ENCODE assay signal across 21 cellular contexts in the genomic region with DNA sequence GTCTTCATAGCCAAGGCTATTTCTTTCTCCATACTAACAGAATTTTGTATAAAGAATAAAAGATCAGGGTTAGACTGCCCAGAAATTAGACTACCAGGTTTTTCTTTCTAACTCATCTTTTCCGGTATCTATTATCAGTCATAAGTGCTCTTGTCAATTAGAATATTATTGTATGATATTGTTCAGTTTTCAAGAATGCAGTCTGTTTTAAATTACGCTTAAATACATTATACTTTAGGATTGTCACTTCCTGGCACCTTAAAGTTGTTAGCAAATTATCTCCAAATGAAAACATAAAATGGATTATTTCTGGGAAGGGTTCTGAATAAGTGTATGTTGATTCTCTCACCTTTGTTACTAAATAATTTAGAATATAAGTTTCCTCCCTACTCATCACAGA.
"Had no signal": no experiment of that assay in that cellular context is flagged by ENCODE, and none has a peak within 500 bp of the region (broad histone marks: within the 10 kb centered on the region; RNA-seq: fewer than 3 reads in every experiment).

No MANE protein-coding gene starts in this region.

- H3K36me3 Mint-ChIP-seq: naive thymus-derived CD4-positive, alpha-beta T cell; natural killer cell had no signal

- H3K27me3 ChIP-seq: esophagus squamous epithelium, gastrocnemius medialis, heart right ventricle, left lung had no signal

- H3K4me1 ChIP-seq: gastrocnemius medialis, heart right ventricle, left lung, lower lobe of right lung had no signal

- H3K36me3 ChIP-seq: esophagus squamous epithelium, gastrocnemius medialis, heart right ventricle, left lung, lower lobe of right lung had no signal

- DNase-seq: dorsolateral prefrontal cortex; effector CD4-positive, alpha-beta T cell; effector memory CD4-positive, alpha-beta T cell; erythroblast; esophagus squamous epithelium; foreskin fibroblast; foreskin melanocyte; gastrocnemius medialis; glutamatergic neuron; head of caudate nucleus; heart right ventricle; hippocampal formation; left cardiac atrium; left lung; left ventricle myocardium superior; lower lobe of right lung; mesenchymal stem cell; midbrain; naive thymus-derived CD4-positive, alpha-beta T cell; natural killer cell had no signal

- H3K4me3 Mint-ChIP-seq: naive thymus-derived CD4-positive, alpha-beta T cell; natural killer cell had no signal

- ATAC-seq: gastrocnemius medialis; heart right ventricle; left cardiac atrium; left lung; left ventricle myocardium superior; lower lobe of right lung; naive thymus-derived CD4-positive, alpha-beta T cell; natural killer cell had no signal

- H3K4me1 Mint-ChIP-seq: natural killer cell had no signal

- H3K27ac ChIP-seq: coronary artery, dorsolateral prefrontal cortex, gastrocnemius medialis, heart right ventricle, left lung, lower lobe of right lung had no signal

- H3K9me3 ChIP-seq: esophagus squamous epithelium, gastrocnemius medialis, lower lobe of right lung had no signal

- H3K4me3 ChIP-seq: coronary artery, dorsolateral prefrontal cortex, esophagus squamous epithelium, gastrocnemius medialis, heart right ventricle, left lung, lower lobe of right lung had no signal

- H3K27ac Mint-ChIP-seq: naive thymus-derived CD4-positive, alpha-beta T cell; natural killer cell had no signal
